8 cellular contexts compared by ENCODE assay signal in the genomic region with DNA sequence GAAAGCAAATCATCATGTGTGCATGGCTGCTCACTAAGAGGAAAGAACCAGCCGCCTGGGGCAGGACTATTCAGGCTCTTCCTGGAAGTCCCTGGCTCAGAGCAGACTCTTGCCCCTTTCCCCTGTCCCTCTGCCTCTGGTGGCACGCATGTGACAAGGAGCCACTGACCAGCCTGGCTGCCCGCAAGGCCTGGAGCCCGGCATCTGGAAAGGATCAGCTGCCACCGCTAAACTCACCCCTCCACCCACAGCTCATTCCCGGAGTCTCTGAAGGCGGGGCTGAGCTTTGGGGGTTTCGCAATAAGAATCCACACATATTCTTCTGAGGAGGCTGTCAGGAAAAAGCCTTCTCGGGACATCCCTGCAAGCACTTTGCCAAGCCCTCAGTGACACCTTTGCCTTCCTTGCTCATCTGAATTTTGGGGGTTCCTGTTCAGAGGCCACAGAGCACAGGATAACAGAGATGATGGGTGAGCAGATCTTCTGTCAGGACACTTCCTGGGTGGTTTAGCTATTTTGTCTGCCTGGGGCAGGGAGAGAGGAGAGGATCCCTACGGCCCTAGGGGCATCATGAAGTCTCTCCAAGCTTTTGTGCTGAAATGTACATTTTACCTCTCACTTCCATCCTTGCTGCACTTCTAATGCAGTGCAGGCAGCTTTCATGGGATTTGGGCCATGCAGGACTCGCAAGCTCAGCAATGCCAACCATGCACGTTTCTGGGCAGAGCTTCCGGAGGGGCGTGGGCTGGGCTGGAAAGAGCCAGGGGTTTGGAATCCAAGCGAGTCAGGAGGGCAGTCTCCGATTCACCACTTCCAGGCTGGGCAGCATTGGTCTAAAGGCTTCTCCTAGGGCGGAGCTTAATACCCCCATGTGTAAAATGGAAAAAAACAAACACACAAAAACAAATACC.
DNase-seq lines count a peak whose midpoint lies in the region; ATAC-seq and TF ChIP-seq lines count a peak whose summit lies in the region.

No MANE protein-coding gene starts in this region.

- H3K4me3 ChIP-seq in IMR-90 (ENCODE audit: insufficient read depth, low read depth, low read length) (peak overlapping the region; percentile 39), mammary epithelial cell (replicated peaks in 1 of 3; ENCODE audit: insufficient read depth in 1 of 3, low read depth in 2 of 3, low read length in 3 of 3) (peak overlapping the region in 1 of 3 experiments; percentile 14), thyroid gland (replicated peaks in 1 of 3) (no peak overlapping the region)

- peak overlapping the region; percentile 87 for H3K14ac ChIP-seq in IMR-90 (replicated peaks; ENCODE audit: low read depth, low read length)

- peak overlapping the region; percentile 87 for H2BK15ac ChIP-seq in IMR-90 (ENCODE audit: low read depth, low read length)

- H4K20me1 ChIP-seq in IMR-90 (ENCODE audit: insufficient read depth, low read length) = no peaks in the 10 kb centered on the region
- H4K20me1 ChIP-seq in mammary epithelial cell (ENCODE audit: insufficient read depth, low read length) = no peaks in the 10 kb centered on the region

- peak overlapping the region; percentile 95 for H2BK120ac ChIP-seq in IMR-90 (ENCODE audit: low read depth, low read length)

- H3K56ac ChIP-seq in IMR-90 (ENCODE audit: extremely low read depth, insufficient read depth, low read length) = peak overlapping the region; percentile 85; the same call in 1 of the 2 replicates

- peaks cover 3% of the 10 kb centered on the region for H3K9me3 ChIP-seq in IMR-90 (ENCODE audit: control insufficient read depth, insufficient read depth, low read length)
- H3K9me3 ChIP-seq in mammary epithelial cell (replicated peaks; ENCODE audit: insufficient read depth, low read length) = no peaks in the 10 kb centered on the region
- H3K9me3 ChIP-seq in thyroid gland = no peaks in the 10 kb centered on the region

- H3K9me1 ChIP-seq in IMR-90 (ENCODE audit: insufficient read depth, low read length) = no peaks in the 10 kb centered on the region

- dilution Hi-C loops in IMR-90 (cut with HindIII; ENCODE audit: low sequenced_read_pairs, unreplicated experiment) (no loop called here), mammary epithelial cell (cut with HindIII; ENCODE audit: low sequenced_read_pairs) (no loop called here)

- H3K4ac ChIP-seq in IMR-90 (ENCODE audit: low read depth, low read length) = peak overlapping the region; percentile 97

- peak overlapping the region; percentile 87 for H3K23ac ChIP-seq in IMR-90 (ENCODE audit: low read depth, low read length)

- no peak overlapping the region for H3K27ac Mint-ChIP-seq in activated naive CD4-positive, alpha-beta T cell treated with anti-CD3 and anti-CD28 coated beads, Interleukin-2, amount 50 U/mL, for 72 hours

- DNase-seq in ACHN (peak; percentile 96), IMR-90 (peak; percentile 92), mammary epithelial cell (peak; percentile 81), left lobe of liver (ENCODE audit: low spot score) (peak; percentile 79), thyroid gland (peak; percentile 80 to 82), SHP77 treated with DMSO at 0.1 percent for 48 hours (lab: John Stamatoyannopoulos, UW) (no peak)
- no peak for DNase-seq in activated naive CD4-positive, alpha-beta T cell treated with anti-CD3 and anti-CD28 coated beads, Interleukin-2, amount 50 U/mL, for 72 hours (ENCODE audit: low spot score in 2 of 2)
- DNase-seq in activated effector memory CD4-positive, alpha-beta T cell treated with Interleukin-2 at 50 U/mL for 16 hours = no peak

- H3K18ac ChIP-seq in IMR-90 (ENCODE audit: low read depth, low read length) = peak overlapping the region; percentile 78

- peak overlapping the region; percentile 94 for H2BK20ac ChIP-seq in IMR-90 (ENCODE audit: low read depth, low read length)

- peak overlapping the region; percentile 40 for H4K5ac ChIP-seq in IMR-90 (ENCODE audit: low read depth, low read length)

- no peaks in the 10 kb centered on the region for H3K79me1 ChIP-seq in IMR-90 (ENCODE audit: low read depth in 1 of 2, low read length in 2 of 2)

- in situ Hi-C loops in ACHN (cut with HindIII; ENCODE audit: low pct_ligation_motif_present, low pct_unique_long_range_greater_than_20kb, low sequenced_read_pairs) (no loop called here), IMR-90 (cut with MboI; ENCODE audit: low sequenced_read_pairs) (no loop called here), mammary epithelial cell (cut with MboI; ENCODE audit: low sequenced_read_pairs in 2 of 2) (no loop called here)

- H3K27ac ChIP-seq in IMR-90 (ENCODE audit: insufficient read depth, low read length) (peak overlapping the region; percentile 86), mammary epithelial cell (ENCODE audit: insufficient read depth, low read depth, low read length) (peak overlapping the region; percentile 17), thyroid gland (peak overlapping the region in 1 of 3 donors; percentile 63)

- peak overlapping the region; percentile 81 for H2AK5ac ChIP-seq in IMR-90 (ENCODE audit: low read depth, low read length)

- no peak for TF ChIP-seq CTCF in IMR-90 (conservative IDR thresholded peaks at IDR 0.05; ENCODE audit: low read depth, low read length)
- no peak for TF ChIP-seq CTCF in mammary epithelial cell (conservative IDR thresholded peaks at IDR 0.05 in 1 of 2, IDR thresholded peaks at IDR 0.05 in 1 of 2; ENCODE audit: extremely low read depth in 1 of 2, insufficient read depth in 1 of 2, low read depth in 1 of 2, low read length in 2 of 2)
- no peak for TF ChIP-seq CTCF in thyroid gland (IDR thresholded peaks at IDR 0.05)

- peak overlapping the region; percentile 58 for H3K9ac ChIP-seq in IMR-90 (ENCODE audit: low read depth, low read length)
- peak overlapping the region; percentile 51 for H3K9ac ChIP-seq in mammary epithelial cell (ENCODE audit: insufficient read depth, low read length)

- peak overlapping the region; percentile 93 for H2AK9ac ChIP-seq in IMR-90 (replicated peaks; ENCODE audit: low read depth, low read length, poor library complexity)

- H3K36me3 Mint-ChIP-seq in activated naive CD4-positive, alpha-beta T cell treated with anti-CD3 and anti-CD28 coated beads, Interleukin-2, amount 50 U/mL, for 72 hours = no peaks in the 10 kb centered on the region

- H4K91ac ChIP-seq in IMR-90 (ENCODE audit: insufficient read depth, low read depth, low read length) = peak overlapping the region; percentile 93

- intact Hi-C loops in IMR-90 (cut with micrococcal nuclease) (loop anchor here (1.0 to 5.0 kb wide), 3 partner anchors 8 to 163 kb away; no protein-coding TSS in a partner anchor), mammary epithelial cell (cut with micrococcal nuclease) (loop anchor here (1.0 kb wide), 1 partner anchor 21 kb away; no protein-coding TSS in a partner anchor), thyroid gland (cut with DNase I) (no loop called here)

- peak overlapping the region; percentile 86 for H2BK5ac ChIP-seq in IMR-90 (ENCODE audit: low read depth, low read length, poor library complexity, severe bottlenecking)

- H3K4me1 ChIP-seq in IMR-90 (ENCODE audit: control insufficient read depth, insufficient read depth, low read length) (peaks cover 11% of the 10 kb centered on the region), mammary epithelial cell (ENCODE audit: insufficient read depth, low read length) (peaks cover 17% of the 10 kb centered on the region), thyroid gland (peaks cover 12 to 20% of the 10 kb centered on the region in 2 donors)

- H2AFZ ChIP-seq in IMR-90 (replicated peaks; ENCODE audit: low read length, poor library complexity) = peak overlapping the region; percentile 91
- H2AFZ ChIP-seq in mammary epithelial cell (ENCODE audit: low read depth, low read length) = peak overlapping the region; percentile 65

- H3K36me3 ChIP-seq in IMR-90 (ENCODE audit: control insufficient read depth, insufficient read depth, low read length) (no peaks in the 10 kb centered on the region), mammary epithelial cell (ENCODE audit: insufficient read depth, low read length) (no peaks in the 10 kb centered on the region), thyroid gland (no peaks in the 10 kb centered on the region)

- no peaks in the 10 kb centered on the region for H3K79me2 ChIP-seq in mammary epithelial cell (ENCODE audit: insufficient read depth, low read length)

- no peaks in the 10 kb centered on the region for H3K27me3 ChIP-seq in IMR-90 (ENCODE audit: control insufficient read depth, insufficient read depth, low read length)
- H3K27me3 ChIP-seq in mammary epithelial cell (ENCODE audit: insufficient read depth, low read length) = no peaks in the 10 kb centered on the region
- no peaks in the 10 kb centered on the region for H3K27me3 ChIP-seq in thyroid gland

- POLR2A ChIA-PET in IMR-90 (lab: Charles Lee; ENCODE audit: unreplicated experiment) = interaction anchor here (1.4 kb wide), 1 partner anchor 53 kb away, joined by 5 read pairs; no protein-coding TSS in a partner anchor

- H4K8ac ChIP-seq in IMR-90 (ENCODE audit: low read depth in 2 of 2, low read length in 2 of 2) = peak overlapping the region; percentile 25 to 90

- TF ChIP-seq POLR2A in IMR-90 (IDR thresholded peaks at IDR 0.05; ENCODE audit: low read depth, low read length) (no peak), thyroid gland (IDR thresholded peaks at IDR 0.05) (no peak)

- H3K4me2 ChIP-seq in IMR-90 (ENCODE audit: low read depth, low read length) (peak overlapping the region; percentile 91), mammary epithelial cell (ENCODE audit: insufficient read depth, low read depth, low read length) (peak overlapping the region; percentile 74)

- no peaks in the 10 kb centered on the region for H3K9me3 Mint-ChIP-seq in activated naive CD4-positive, alpha-beta T cell treated with anti-CD3 and anti-CD28 coated beads, Interleukin-2, amount 50 U/mL, for 72 hours

- BruUV-seq in IMR-90 (replicated peaks; lab: Mats Ljungman, UMichigan) = no TSS peak
- no TSS peak for BruUV-seq in mammary epithelial cell (replicated peaks; lab: Mats Ljungman, UMichigan)

- peak; percentile 93 for ATAC-seq in IMR-90 (ENCODE audit: low read depth)
- ATAC-seq in left lobe of liver = peak; percentile 76
- no peak for ATAC-seq in activated naive CD4-positive, alpha-beta T cell treated with anti-CD3 and anti-CD28 coated beads, Interleukin-2, amount 50 U/mL, for 72 hours

- TF ChIP-seq RAD21 in IMR-90 (IDR thresholded peaks at IDR 0.05; ENCODE audit: low read length) = peak; percentile 39

- 3% methylated on average over 5 of the region's 17 CpGs; no CpG with 5 or more reads in 1 of the 2 experiments for whole genome bisulfite sequencing in IMR-90 (ENCODE audit: extremely low coverage in 2 of 2, insufficient read length in 1 of 2), 2 experiments
- 4% methylated on average over 15 of the region's 17 CpGs for WGBS in mammary epithelial cell (ENCODE audit: low coverage, missing lambda C conversion rate)
- WGBS in thyroid gland, 2 donors = 24 to 31% methylated on average over 15 to 17 of the region's 17 CpGs

- CTCF ChIA-PET in IMR-90 (lab: Yijun Ruan, JAX) (interaction anchor here (0.7 to 1.2 kb wide), 2 partner anchors 16 to 561 kb away, joined by 3 read pairs; no protein-coding TSS in a partner anchor), mammary epithelial cell (lab: Charles Lee; ENCODE audit: low non-redundant PET) (interaction anchor here (0.5 to 0.6 kb wide), 2 partner anchors 166 to 292 kb away, joined by 3 read pairs; no protein-coding TSS in a partner anchor)

TF ChIP-seq in IMR-90, 13 proteins besides CTCF, POLR2A, EP300 and RAD21 (continues in another document):
- TF ChIP-seq MAFK (IDR thresholded peaks at IDR 0.05; ENCODE audit: low read depth, low read length) = peak; percentile 76
- TF ChIP-seq RFX5 (IDR thresholded peaks at IDR 0.05; ENCODE audit: low read depth, low read length) = no peak

Comparison
In these comparisons a context has a peak if more than half of its experiments do, and no peak if none do; other contexts are left out.
1. DNase-seq: peak in ACHN (single experiment), IMR-90 (single experiment), mammary epithelial cell (single experiment), left lobe of liver (single experiment) and thyroid gland (2 of 2); none in SHP77 treated with DMSO at 0.1 percent for 48 hours (single experiment), activated naive CD4-positive, alpha-beta T cell treated with anti-CD3 and anti-CD28 coated beads, Interleukin-2, amount 50 U/mL, for 72 hours (0 of 2) and activated effector memory CD4-positive, alpha-beta T cell treated with Interleukin-2 at 50 U/mL for 16 hours (single experiment).
2. ATAC-seq: peak in IMR-90 (single experiment) and left lobe of liver (single experiment); none in activated naive CD4-positive, alpha-beta T cell treated with anti-CD3 and anti-CD28 coated beads, Interleukin-2, amount 50 U/mL, for 72 hours (0 of 2).